Comparison of ENCODE assay signal across 8 cellular contexts in the genomic region with DNA sequence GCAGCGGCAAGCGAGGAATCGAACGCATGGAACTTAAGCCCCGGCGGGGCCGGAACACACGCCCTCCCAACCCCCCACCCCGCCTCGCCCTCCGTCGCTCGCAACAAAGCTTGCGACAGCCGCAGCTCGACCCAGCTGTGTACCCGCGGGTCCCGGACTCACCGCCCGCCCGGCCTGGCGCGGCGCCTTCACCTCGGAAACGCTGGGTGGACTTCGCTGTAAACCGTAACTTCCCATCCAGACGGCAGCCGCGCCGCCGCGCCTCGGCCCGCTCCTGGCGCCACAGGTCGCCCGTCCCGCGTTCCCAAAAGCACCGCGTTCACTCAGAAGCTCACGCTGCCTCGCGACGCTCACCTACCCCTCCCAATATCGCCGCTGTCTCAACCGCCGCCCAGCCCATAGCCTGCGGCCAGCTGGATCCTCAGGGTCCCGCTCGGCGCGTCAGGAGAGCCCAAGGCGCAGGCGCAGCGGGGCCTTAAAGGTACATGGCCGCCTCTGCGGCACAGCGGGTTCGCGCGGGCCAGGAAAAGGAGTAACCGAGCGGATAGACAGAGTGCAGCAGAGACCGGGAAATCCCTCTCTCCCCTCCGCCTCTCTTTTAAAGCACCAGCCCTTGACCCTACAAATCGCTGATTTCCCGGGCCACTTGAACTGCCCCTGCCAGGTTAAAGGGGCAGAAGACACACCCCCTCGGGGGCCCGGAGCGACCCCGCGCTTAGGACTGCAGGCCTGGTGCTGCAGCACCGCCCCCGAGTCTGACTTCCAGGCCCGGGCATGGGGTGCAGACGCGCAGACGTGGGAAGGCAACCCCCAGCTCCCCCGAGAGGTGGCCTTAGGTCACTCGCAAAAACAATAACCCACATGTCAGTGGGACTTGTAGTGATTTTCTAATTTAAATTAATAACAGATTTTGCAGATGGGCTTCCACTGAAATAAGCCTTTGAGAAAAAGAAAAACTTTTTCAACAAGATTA. TPM values are rescaled to one million over a fixed set of nuclear protein-coding genes. Genes with fewer than 3 reads are reported as not detected.
DNase-seq lines count a peak whose midpoint lies in the region; ATAC-seq and TF ChIP-seq lines count a peak whose summit lies in the region.
"Not testable (repeated sequence)": the region's sequence is repeated elsewhere in the genome, so short reads cannot be mapped to it uniquely, and the experiment has no call there.

A gene with protein sequence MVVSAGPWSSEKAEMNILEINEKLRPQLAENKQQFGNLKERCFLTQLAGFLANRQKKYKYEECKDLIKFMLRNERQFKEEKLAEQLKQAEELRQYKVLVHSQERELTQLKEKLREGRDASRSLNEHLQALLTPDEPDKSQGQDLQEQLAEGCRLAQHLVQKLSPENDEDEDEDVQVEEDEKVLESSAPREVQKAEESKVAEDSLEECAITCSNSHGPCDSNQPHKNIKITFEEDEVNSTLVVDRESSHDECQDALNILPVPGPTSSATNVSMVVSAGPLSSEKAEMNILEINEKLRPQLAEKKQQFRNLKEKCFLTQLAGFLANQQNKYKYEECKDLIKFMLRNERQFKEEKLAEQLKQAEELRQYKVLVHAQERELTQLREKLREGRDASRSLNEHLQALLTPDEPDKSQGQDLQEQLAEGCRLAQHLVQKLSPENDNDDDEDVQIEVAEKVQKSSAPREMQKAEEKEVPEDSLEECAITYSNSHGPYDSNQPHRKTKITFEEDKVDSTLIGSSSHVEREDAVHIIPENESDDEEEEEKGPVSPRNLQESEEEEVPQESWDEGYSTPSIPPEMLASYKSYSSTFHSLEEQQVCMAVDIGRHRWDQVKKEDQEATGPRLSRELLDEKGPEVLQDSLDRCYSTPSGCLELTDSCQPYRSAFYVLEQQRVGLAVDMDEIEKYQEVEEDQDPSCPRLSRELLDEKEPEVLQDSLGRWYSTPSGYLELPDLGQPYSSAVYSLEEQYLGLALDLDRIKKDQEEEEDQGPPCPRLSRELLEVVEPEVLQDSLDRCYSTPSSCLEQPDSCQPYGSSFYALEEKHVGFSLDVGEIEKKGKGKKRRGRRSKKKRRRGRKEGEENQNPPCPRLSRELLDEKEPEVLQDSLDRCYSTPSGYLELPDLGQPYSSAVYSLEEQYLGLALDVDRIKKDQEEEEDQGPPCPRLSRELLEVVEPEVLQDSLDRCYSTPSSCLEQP (N-terminal part only) (minus strand): TSS at position 443 of the 973 bp plus-strand sequence. CDS start 21,412 bp downstream, outside the sequence.

- DNase-seq in CD4-positive, CD25-positive, alpha-beta regulatory T cell: peak; percentile 31 to 52 (median 43)
- DNase-seq in Panc1 (ENCODE audit: low read depth, low spot score); epithelial cell of prostate (ENCODE audit: low read depth, low spot score): not testable (repeated sequence)
- peak; percentile 34 for DNase-seq in activated T-cell treated with anti-CD3 and anti-CD28 coated beads for 48 hours (ENCODE audit: low read depth)
- DNase-seq in midbrain (lab: John Stamatoyannopoulos, UW): peak; percentile 31
- DNase-seq in stimulated activated CD4-positive, alpha-beta T cell treated with anti-CD3 and anti-CD28 coated beads, TNF-alpha, amount 100 ng/mL, for 24 hours (ENCODE audit: low read depth in 3 of 3): peak in 2 of 3 experiments; percentile 7 to 49

- not testable (repeated sequence) for H3K27ac ChIP-seq in CD4-positive, CD25-positive, alpha-beta regulatory T cell (ENCODE audit: insufficient read depth, low read length, poor library complexity, severe bottlenecking); Panc1 (ENCODE audit: low read length)
- peak within 1 kb of the TSS; percentile 50 for H3K27ac ChIP-seq in epithelial cell of prostate

- not testable (repeated sequence) for H3K4me1 ChIP-seq in CD4-positive, CD25-positive, alpha-beta regulatory T cell (ENCODE audit: control insufficient read depth, insufficient read depth, low read length, poor library complexity, severe bottlenecking); Panc1 (ENCODE audit: control insufficient read depth, insufficient read depth, low read length)

- not testable (repeated sequence) for H3K4me1 Mint-ChIP-seq in CD4-positive, CD25-positive, alpha-beta regulatory T cell

- not testable (repeated sequence) for H3K36me3 ChIP-seq in CD4-positive, CD25-positive, alpha-beta regulatory T cell (ENCODE audit: control insufficient read depth, insufficient read depth, low read length); Panc1 (ENCODE audit: control insufficient read depth, insufficient read depth, low read length)

- not testable (repeated sequence) for TF ChIP-seq CTCF in Panc1 (IDR thresholded peaks at IDR 0.05)

- BruUV-seq in Panc1 (replicated peaks; lab: Mats Ljungman, UMichigan): not testable (repeated sequence)

- not testable (repeated sequence) for H3K9me3 ChIP-seq in CD4-positive, CD25-positive, alpha-beta regulatory T cell (ENCODE audit: control insufficient read depth in 2 of 2, low read length in 2 of 2); Panc1 (ENCODE audit: control insufficient read depth, insufficient read depth, low read depth, low read length)

- POLR2A ChIA-PET in Panc1 (lab: Charles Lee): not testable (repeated sequence)

- H3K27me3 Mint-ChIP-seq in CD4-positive, CD25-positive, alpha-beta regulatory T cell: not testable (repeated sequence)

- H3K4me3 ChIP-seq in CD4-positive, CD25-positive, alpha-beta regulatory T cell (ENCODE audit: low read depth, low read length): peak within 1 kb of the TSS; percentile 26
- H3K4me3 ChIP-seq in Panc1 (ENCODE audit: low read depth in 2 of 2, low read length in 2 of 2): peak within 1 kb of the TSS; percentile 32 to 39

- intact Hi-C loops in Panc1 (cut with micrococcal nuclease; ENCODE audit: unreplicated experiment): not testable (repeated sequence)

- H3K4me3 Mint-ChIP-seq in CD4-positive, CD25-positive, alpha-beta regulatory T cell: peak within 1 kb of the TSS; percentile 95 to 100 (median 99)

- H3K27me3 ChIP-seq in CD4-positive, CD25-positive, alpha-beta regulatory T cell (ENCODE audit: control insufficient read depth, insufficient read depth, low read length); Panc1 (ENCODE audit: control insufficient read depth, insufficient read depth, low read length): not testable (repeated sequence)

- CTCF ChIA-PET in Panc1 (lab: Charles Lee): not testable (repeated sequence)

- ATAC-seq in CD4-positive, CD25-positive, alpha-beta regulatory T cell (ENCODE audit: low read depth in 2 of 2): peak; percentile 88 to 93
- ATAC-seq in GM21381 (IDR thresholded peaks at IDR 0.05; ENCODE audit: unreplicated experiment) (peak; percentile 95), HG03457 (IDR thresholded peaks at IDR 0.05; ENCODE audit: unreplicated experiment) (peak; percentile 77), Panc1 (peak; percentile 98)

- peak within 1 kb of the TSS; percentile 93 to 99 (median 98) for H3K27ac Mint-ChIP-seq in CD4-positive, CD25-positive, alpha-beta regulatory T cell

- H3K9me3 Mint-ChIP-seq in CD4-positive, CD25-positive, alpha-beta regulatory T cell: not testable (repeated sequence)

- in situ Hi-C loops in Panc1 (cut with HindIII; ENCODE audit: low pct_unique_long_range_greater_than_20kb, low sequenced_read_pairs): not testable (repeated sequence)

- H3K36me3 Mint-ChIP-seq in CD4-positive, CD25-positive, alpha-beta regulatory T cell: not testable (repeated sequence)

RNA-seq across cellular contexts. Expression of the gene that starts here (rescaled TPM):
- total RNA-seq in CD4-positive, CD25-positive, alpha-beta regulatory T cell: 51.0 TPM
- 1 to 10 TPM; 2.7 to 5.3 (median 4.8) TPM for polyA plus RNA-seq in CD4-positive, CD25-positive, alpha-beta regulatory T cell
- total RNA-seq in Panc1 (2021; ENCODE audit: unreplicated experiment): 30.3 TPM
- polyA plus RNA-seq in Panc1 (2012; ENCODE audit: insufficient read length): 21.0 TPM
